Comparison of ENCODE assay signal across 9 cellular contexts in the genomic region with DNA sequence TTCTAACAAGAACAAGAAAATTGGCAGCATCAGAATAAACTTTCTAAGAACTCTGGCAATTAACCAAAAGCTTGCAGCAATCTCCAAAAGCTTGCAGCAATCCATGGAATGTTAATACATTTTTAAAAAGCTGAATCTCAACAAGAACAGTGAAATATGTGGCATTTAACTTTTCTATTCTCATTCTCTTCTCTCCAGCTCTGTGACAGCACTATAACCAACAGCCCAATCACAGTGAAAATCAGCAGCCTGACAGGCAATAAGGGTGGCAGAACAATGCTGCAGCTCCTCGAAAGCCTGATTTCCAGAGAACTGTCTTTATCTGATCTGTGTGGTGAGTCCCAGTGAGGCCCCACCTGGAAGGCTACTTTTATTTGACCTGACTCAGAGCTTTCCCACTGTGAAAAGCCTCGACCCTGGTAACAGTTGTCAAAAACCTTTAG.
DNase-seq lines count a peak whose midpoint lies in the region; ATAC-seq, FAIRE-seq and TF ChIP-seq lines count a peak whose summit lies in the region.
"Had no signal": no experiment of that assay in that cellular context is flagged by ENCODE, and none has a peak within 500 bp of the region (broad histone marks: within the 10 kb centered on the region; RNA-seq: fewer than 3 reads in every experiment).

No MANE protein-coding gene starts in this region.

- H3K27me3 ChIP-seq in fibroblast of lung (ENCODE audit: control insufficient read depth, insufficient read depth, low read length) (no peaks in the 10 kb centered on the region), spleen (replicated peaks in 1 of 7) (no peaks in the 10 kb centered on the region)
- H3K27me3 ChIP-seq: ovary had no signal

- TF ChIP-seq POLR2A in NB4 (IDR thresholded peaks at IDR 0.05; ENCODE audit: extremely low read depth, insufficient read length), result no peak
- no peak for TF ChIP-seq POLR2A in spleen (IDR thresholded peaks at IDR 0.05)

- H3K4me2 ChIP-seq in fibroblast of lung (ENCODE audit: extremely low read depth, insufficient read depth, low read length), result peak overlapping the region; percentile 62

- H2AFZ ChIP-seq in fibroblast of lung (ENCODE audit: low read length), result no peak overlapping the region

- H3K4me1 Mint-ChIP-seq in activated naive CD8-positive, alpha-beta T cell treated with anti-CD3 and anti-CD28 coated beads, Interleukin-2, amount 50 U/mL, for 24 hours, result peaks cover 69% of the 10 kb centered on the region
- peaks cover 48% of the 10 kb centered on the region for H3K4me1 Mint-ChIP-seq in activated naive CD8-positive, alpha-beta T cell treated with anti-CD3 and anti-CD28 coated beads for 36 hours

- H4K20me1 ChIP-seq in fibroblast of lung (ENCODE audit: control insufficient read depth, extremely low read depth, insufficient read depth, low read length), result peaks cover 6% of the 10 kb centered on the region

- WGBS in spleen, 5 donors, result 19 to 28% (median 23%) methylated on average over 2 of the region's 2 CpGs

- H3K4me3 ChIP-seq in NB4 (ENCODE audit: low read depth, low read length) (no peak overlapping the region), fibroblast of lung (replicated peaks in 1 of 4; ENCODE audit: control extremely low read depth in 1 of 4, insufficient read depth in 1 of 4, low read depth in 3 of 4, low read length in 4 of 4) (peak overlapping the region in 2 of 4 experiments; percentile 9), spleen (no peak overlapping the region)
- H3K4me3 ChIP-seq: ovary had no signal

- ATAC-seq in activated naive CD8-positive, alpha-beta T cell treated with anti-CD3 and anti-CD28 coated beads, Interleukin-2, amount 50 U/mL, for 24 hours, result peak; percentile 43
- ATAC-seq in GM19452 (IDR thresholded peaks at IDR 0.05; ENCODE audit: unreplicated experiment), result no peak

- no peak for TF ChIP-seq CTCF in NB4 (IDR thresholded peaks at IDR 0.05; ENCODE audit: low read depth, low read length)
- no peak for TF ChIP-seq CTCF in fibroblast of lung (conservative IDR thresholded peaks at IDR 0.05 in 1 of 2, IDR thresholded peaks at IDR 0.05 in 1 of 2; ENCODE audit: low read depth in 1 of 2, low read length in 2 of 2)
- TF ChIP-seq CTCF in spleen (IDR thresholded peaks at IDR 0.05 in 8 of 11, conservative IDR thresholded peaks at IDR 0.05 in 3 of 11), result no peak

- H3K9ac ChIP-seq in fibroblast of lung (ENCODE audit: insufficient read depth, low read length), result no peak overlapping the region

- H3K9me3 Mint-ChIP-seq in activated naive CD8-positive, alpha-beta T cell treated with anti-CD3 and anti-CD28 coated beads, Interleukin-2, amount 50 U/mL, for 24 hours, result peaks cover 6% of the 10 kb centered on the region
- peaks cover 15% of the 10 kb centered on the region for H3K9me3 Mint-ChIP-seq in activated naive CD8-positive, alpha-beta T cell treated with anti-CD3 and anti-CD28 coated beads for 36 hours

- peaks cover 8% of the 10 kb centered on the region for H3K4me1 ChIP-seq in fibroblast of lung (ENCODE audit: control insufficient read depth, extremely low read depth, insufficient read depth, low read length)
- H3K4me1 ChIP-seq in spleen, result peaks cover 31 to 81% (median 69%) of the 10 kb centered on the region in 6 donors

- H3K36me3 Mint-ChIP-seq in activated naive CD8-positive, alpha-beta T cell treated with anti-CD3 and anti-CD28 coated beads, Interleukin-2, amount 50 U/mL, for 24 hours (ENCODE audit: low read depth), result peaks cover 11% of the 10 kb centered on the region
- H3K36me3 Mint-ChIP-seq in activated naive CD8-positive, alpha-beta T cell treated with anti-CD3 and anti-CD28 coated beads for 36 hours, result peaks cover 28% of the 10 kb centered on the region

- H3K27ac ChIP-seq in fibroblast of lung (ENCODE audit: insufficient read depth, low read length) (no peak overlapping the region), spleen (peak overlapping the region in 5 of 8 donors; percentile 28 to 61 (median 44))
- H3K27ac ChIP-seq: ovary had no signal

- no peaks in the 10 kb centered on the region for H3K36me3 ChIP-seq in fibroblast of lung (ENCODE audit: control insufficient read depth, insufficient read depth, low read length)
- H3K36me3 ChIP-seq in spleen, result no peaks in the 10 kb centered on the region
- H3K36me3 ChIP-seq: ovary had no signal

- FAIRE-seq in GM19239 (lab: Jason Lieb, UNC), result no peak

- no peaks in the 10 kb centered on the region for H3K27me3 Mint-ChIP-seq in activated naive CD8-positive, alpha-beta T cell treated with anti-CD3 and anti-CD28 coated beads, Interleukin-2, amount 50 U/mL, for 24 hours
- H3K27me3 Mint-ChIP-seq in activated naive CD8-positive, alpha-beta T cell treated with anti-CD3 and anti-CD28 coated beads for 36 hours, result no peaks in the 10 kb centered on the region

- intact Hi-C loops in spleen (cut with DNase I; ENCODE audit: low total_unique reads), result no loop called here

- no peak overlapping the region for H3K4me3 Mint-ChIP-seq in activated naive CD8-positive, alpha-beta T cell treated with anti-CD3 and anti-CD28 coated beads, Interleukin-2, amount 50 U/mL, for 24 hours
- H3K4me3 Mint-ChIP-seq in activated naive CD8-positive, alpha-beta T cell treated with anti-CD3 and anti-CD28 coated beads for 36 hours, result no peak overlapping the region

- H3K9me3 ChIP-seq in fibroblast of lung (ENCODE audit: control insufficient read depth, insufficient read depth, low read depth, low read length) (no peaks in the 10 kb centered on the region), spleen (peaks cover 0 to 4% (median 0%) of the 10 kb centered on the region in 8 donors)
- H3K9me3 ChIP-seq: ovary had no signal

- no peak overlapping the region for H3K27ac Mint-ChIP-seq in activated naive CD8-positive, alpha-beta T cell treated with anti-CD3 and anti-CD28 coated beads, Interleukin-2, amount 50 U/mL, for 24 hours
- no peak overlapping the region for H3K27ac Mint-ChIP-seq in activated naive CD8-positive, alpha-beta T cell treated with anti-CD3 and anti-CD28 coated beads for 36 hours

- H3K79me2 ChIP-seq in fibroblast of lung (ENCODE audit: control insufficient read depth, insufficient read depth, low read length), result peaks cover 31% of the 10 kb centered on the region

- no peak for DNase-seq in activated naive CD8-positive, alpha-beta T cell treated with anti-CD3 and anti-CD28 coated beads, Interleukin-2, amount 50 U/mL, for 24 hours
- no peak for DNase-seq in activated naive CD8-positive, alpha-beta T cell treated with anti-CD3 and anti-CD28 coated beads for 36 hours
- peak; percentile 49 for DNase-seq in NB4 (ENCODE audit: low read depth)
- peak; percentile 63 to 92 for DNase-seq in fibroblast of lung (ENCODE audit: low read depth in 2 of 2)
- no peak for DNase-seq in spleen
- DNase-seq in GM19239 (ENCODE audit: insufficient read length, low spot score), result no peak
- no peak for DNase-seq in NCI-H2227 (lab: John Stamatoyannopoulos, UW; ENCODE audit: unreplicated experiment)

Comparison
In these comparisons a context has a peak if more than half of its experiments do, and no peak if none do; other contexts are left out.
1. DNase-seq: peak in NB4 (single experiment) and fibroblast of lung (2 of 2); none in activated naive CD8-positive, alpha-beta T cell treated with anti-CD3 and anti-CD28 coated beads, Interleukin-2, amount 50 U/mL, for 24 hours (single experiment), activated naive CD8-positive, alpha-beta T cell treated with anti-CD3 and anti-CD28 coated beads for 36 hours (single experiment), spleen (single experiment), GM19239 (single experiment) and NCI-H2227 (single experiment).